Comparison of ENCODE assay signal across 1 cellular context in the genomic region with DNA sequence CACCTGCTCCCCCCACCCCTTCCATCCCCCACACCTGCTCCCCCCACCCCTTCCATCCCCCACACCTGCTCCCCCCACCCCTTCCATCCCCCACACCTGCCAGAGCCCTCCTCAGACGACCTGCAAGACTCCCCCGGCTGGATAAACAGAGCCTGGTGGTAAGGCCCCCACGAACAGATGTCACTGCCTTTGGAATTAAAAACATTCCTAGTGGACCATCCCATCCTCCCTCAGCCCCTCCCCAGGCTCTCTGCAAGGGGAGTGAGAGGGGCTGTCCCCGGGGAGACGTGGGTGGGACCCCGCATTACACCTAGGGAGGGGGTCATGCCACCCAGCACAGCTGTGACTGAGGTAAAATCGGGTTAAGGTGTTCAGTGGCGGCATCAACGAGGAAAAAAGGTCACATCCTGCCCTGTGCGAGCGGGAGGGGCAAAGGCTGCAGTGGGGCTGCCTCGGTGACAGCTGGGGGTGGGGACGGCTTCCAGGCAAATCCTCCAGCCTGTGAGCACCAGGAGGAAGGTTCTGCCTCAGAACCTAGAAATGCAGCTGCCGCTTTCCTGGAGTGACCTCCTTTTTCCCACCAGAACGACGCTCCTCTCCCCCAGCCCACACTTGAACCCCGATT.
TF ChIP-seq lines count a peak whose summit lies in the region.

No MANE protein-coding gene starts in this region.

TF ChIP-seq in H1, 55 proteins besides CTCF, POLR2A, EP300 and RAD21:
- no peak for TF ChIP-seq YY1 (IDR thresholded peaks at IDR 0.05; ENCODE audit: low read depth, low read length)
- no peak for TF ChIP-seq HDAC2 (IDR thresholded peaks at IDR 0.05; ENCODE audit: borderline replicate concordance in 1 of 2, low read depth in 2 of 2, low read length in 2 of 2)
- TF ChIP-seq, protein P1, sequence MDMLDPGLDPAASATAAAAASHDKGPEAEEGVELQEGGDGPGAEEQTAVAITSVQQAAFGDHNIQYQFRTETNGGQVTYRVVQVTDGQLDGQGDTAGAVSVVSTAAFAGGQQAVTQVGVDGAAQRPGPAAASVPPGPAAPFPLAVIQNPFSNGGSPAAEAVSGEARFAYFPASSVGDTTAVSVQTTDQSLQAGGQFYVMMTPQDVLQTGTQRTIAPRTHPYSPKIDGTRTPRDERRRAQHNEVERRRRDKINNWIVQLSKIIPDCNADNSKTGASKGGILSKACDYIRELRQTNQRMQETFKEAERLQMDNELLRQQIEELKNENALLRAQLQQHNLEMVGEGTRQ (IDR thresholded peaks at IDR 0.05; ENCODE audit: low read length): no peak
- TF ChIP-seq SP4 (IDR thresholded peaks at IDR 0.05; ENCODE audit: low read length): no peak
- TF ChIP-seq NANOG (IDR thresholded peaks at IDR 0.05; ENCODE audit: insufficient read depth, low read depth, low read length, poor library complexity, severe bottlenecking): no peak
- no peak for TF ChIP-seq JUND (IDR thresholded peaks at IDR 0.05; ENCODE audit: low read length)
- no peak for TF ChIP-seq CBX5 (IDR thresholded peaks at IDR 0.05; ENCODE audit: low read depth, low read length)
- TF ChIP-seq CHD1 (IDR thresholded peaks at IDR 0.05; ENCODE audit: low read depth, low read length): no peak
- TF ChIP-seq RNF2 (IDR thresholded peaks at IDR 0.05; ENCODE audit: borderline replicate concordance, low read depth, low read length, missing control alignments, poor library complexity, severe bottlenecking): no peak
- no peak for TF ChIP-seq JUN (IDR thresholded peaks at IDR 0.05; ENCODE audit: low read depth, low read length)
- no peak for TF ChIP-seq POU5F1 (IDR thresholded peaks at IDR 0.05; ENCODE audit: low read depth, low read length)
- TF ChIP-seq, protein P2, sequence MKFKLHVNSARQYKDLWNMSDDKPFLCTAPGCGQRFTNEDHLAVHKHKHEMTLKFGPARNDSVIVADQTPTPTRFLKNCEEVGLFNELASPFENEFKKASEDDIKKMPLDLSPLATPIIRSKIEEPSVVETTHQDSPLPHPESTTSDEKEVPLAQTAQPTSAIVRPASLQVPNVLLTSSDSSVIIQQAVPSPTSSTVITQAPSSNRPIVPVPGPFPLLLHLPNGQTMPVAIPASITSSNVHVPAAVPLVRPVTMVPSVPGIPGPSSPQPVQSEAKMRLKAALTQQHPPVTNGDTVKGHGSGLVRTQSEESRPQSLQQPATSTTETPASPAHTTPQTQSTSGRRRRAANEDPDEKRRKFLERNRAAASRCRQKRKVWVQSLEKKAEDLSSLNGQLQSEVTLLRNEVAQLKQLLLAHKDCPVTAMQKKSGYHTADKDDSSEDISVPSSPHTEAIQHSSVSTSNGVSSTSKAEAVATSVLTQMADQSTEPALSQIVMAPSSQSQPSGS (IDR thresholded peaks at IDR 0.05; ENCODE audit: low read length): no peak
- no peak for TF ChIP-seq GABPA (IDR thresholded peaks at IDR 0.05; ENCODE audit: borderline replicate concordance, insufficient read depth, low read length)
- TF ChIP-seq BACH1 (IDR thresholded peaks at IDR 0.05; ENCODE audit: low read length): no peak
